2 cellular contexts compared by ENCODE assay signal in the genomic region with DNA sequence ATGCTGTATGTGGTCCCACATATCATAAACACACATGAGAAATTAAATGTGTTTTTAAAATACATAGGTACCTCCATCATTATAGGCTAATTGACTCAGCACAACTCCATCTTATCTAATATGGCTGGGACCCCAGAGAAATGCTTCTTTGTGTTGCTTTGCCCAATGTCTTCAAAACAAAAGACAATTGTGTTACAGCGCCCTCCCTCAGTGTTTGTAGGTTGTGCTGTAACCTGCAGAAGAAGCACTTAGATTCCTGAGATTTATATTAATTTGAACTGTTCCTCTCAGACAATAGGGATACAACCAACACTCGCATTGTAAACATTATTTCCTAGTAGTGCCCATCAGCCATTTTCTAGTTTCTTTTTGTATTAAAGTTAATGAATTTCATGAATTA.
TF ChIP-seq lines count a peak whose summit lies in the region.

No MANE protein-coding gene starts in this region.

TF ChIP-seq in GM23338, 12 proteins besides CTCF, POLR2A, EP300 and RAD21:
- TF ChIP-seq EZH2 (IDR thresholded peaks at IDR 0.05; ENCODE audit: low read depth, unreplicated experiment) (no peak), POLR2AphosphoS5 (IDR thresholded peaks at IDR 0.05; ENCODE audit: low read depth) (no peak)

TF ChIP-seq in H1, 55 proteins besides CTCF, POLR2A, EP300 and RAD21:
- TF ChIP-seq SIN3A (conservative IDR thresholded peaks at IDR 0.05 in 1 of 2, IDR thresholded peaks at IDR 0.05 in 1 of 2; ENCODE audit: low read depth in 1 of 2, low read length in 2 of 2) = no peak
- TF ChIP-seq KDM1A (IDR thresholded peaks at IDR 0.05; ENCODE audit: borderline replicate concordance, low read length) = no peak
- no peak for TF ChIP-seq HDAC6 (IDR thresholded peaks at IDR 0.05; ENCODE audit: low read depth, low read length)
